14 cellular contexts compared by ENCODE assay signal in the genomic region with DNA sequence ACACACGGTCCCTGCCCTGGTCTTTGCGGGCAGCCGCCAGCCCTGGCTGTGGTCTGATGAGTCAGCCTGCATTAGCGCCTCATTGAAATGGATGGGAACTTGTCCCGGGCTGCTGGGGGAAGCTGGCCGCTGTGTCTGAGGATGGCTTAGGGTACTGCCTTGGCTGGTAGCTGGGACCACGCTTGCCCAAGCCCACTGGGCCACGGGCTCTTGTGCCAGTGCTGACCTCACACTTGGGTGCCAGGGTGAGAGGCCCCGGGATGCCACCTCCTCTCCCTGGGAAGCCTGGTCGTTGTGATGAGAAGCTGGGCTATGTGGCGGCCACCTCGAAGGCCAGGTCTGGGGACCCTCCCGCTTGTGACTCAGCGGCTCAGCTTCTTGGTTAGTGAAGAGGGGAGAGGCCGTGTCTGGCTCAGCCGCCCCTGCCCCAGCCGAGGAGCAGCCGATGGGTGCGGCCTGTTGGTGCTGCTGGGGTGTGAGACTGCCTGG. TPM values are rescaled to one million over a fixed set of nuclear protein-coding genes. Genes with fewer than 3 reads are reported as not detected.
DNase-seq lines count a peak whose midpoint lies in the region; ATAC-seq, FAIRE-seq and TF ChIP-seq lines count a peak whose summit lies in the region.
"Had no signal": no experiment of that assay in that cellular context is flagged by ENCODE, and none has a peak within 500 bp of the region (broad histone marks: within the 10 kb centered on the region; RNA-seq: fewer than 3 reads in every experiment).

No MANE protein-coding gene starts in this region.

- peaks cover 11% of the 10 kb centered on the region; the same call in 1 of the 2 replicates for H3K27me3 Mint-ChIP-seq in HFFc6 (ENCODE audit: insufficient read depth)
- H3K27me3 Mint-ChIP-seq in activated CD4-positive, alpha-beta memory T cell treated with anti-CD3 and anti-CD28 coated beads, Interleukin-2, amount 10 ng/mL, durations not matched to agents 7 days and 5 days = no peaks in the 10 kb centered on the region
- H3K27me3 Mint-ChIP-seq: activated CD4-positive, alpha-beta T cell treated with anti-CD3 and anti-CD28 coated beads, Interleukin-2, amount 10 ng/mL, durations not matched to agents 24 days and 14 days had no signal

- no peaks in the 10 kb centered on the region for H3K36me3 ChIP-seq in SJSA1

- no peak for TF ChIP-seq RAD21 in A549 (conservative IDR thresholded peaks at IDR 0.05 in 1 of 2, IDR thresholded peaks at IDR 0.05 in 1 of 2)

- CTCF ChIA-PET in A549 (lab: Yijun Ruan, JAX) = interaction anchor here (0.8 to 2.1 kb wide), 4 partner anchors 13 to 58 kb away, joined by 3 to 12 read pairs (median 3); no protein-coding TSS in a partner anchor
- CTCF ChIA-PET in activated CD4-positive, alpha-beta memory T cell treated with anti-CD3 and anti-CD28 coated beads, Interleukin-2, amount 10 ng/mL, durations not matched to agents 7 days and 5 days (lab: Charles Lee) = interaction anchor here (1.1 kb wide), 1 partner anchor 808 kb away, joined by 3 read pairs; no protein-coding TSS in a partner anchor

- no peak for TF ChIP-seq EP300 in A549 (IDR thresholded peaks at IDR 0.05)

- peak overlapping the region; percentile 40; the same call in 1 of the 3 replicates for H3K4me2 ChIP-seq in A549
- H3K4me2 ChIP-seq: KMS-11 had no signal

- no peak overlapping the region for H3K27ac Mint-ChIP-seq in HFFc6
- no peak overlapping the region for H3K27ac Mint-ChIP-seq in activated CD4-positive, alpha-beta memory T cell treated with anti-CD3 and anti-CD28 coated beads, Interleukin-2, amount 10 ng/mL, durations not matched to agents 7 days and 5 days
- H3K27ac Mint-ChIP-seq: activated CD4-positive, alpha-beta T cell treated with anti-CD3 and anti-CD28 coated beads, Interleukin-2, amount 10 ng/mL, durations not matched to agents 24 days and 14 days; activated T-helper 1 cell treated with anti-CD3 and anti-CD28 coated beads, Interleukin-12 subunit alpha, Interleukin-12 subunit beta, Interleukin-2, Interleukin-4 antibody, amounts not matched to agents 30 ng/mL and 10 ng/mL and 1 ng/mL, durations not matched to agents 14 hours and 24 hours and 36 hours had no signal

- POLR2A ChIA-PET in A549 (lab: Yijun Ruan, JAX) = no interaction called here
- POLR2A ChIA-PET in activated CD4-positive, alpha-beta memory T cell treated with anti-CD3 and anti-CD28 coated beads, Interleukin-2, amount 10 ng/mL, durations not matched to agents 7 days and 5 days (lab: Charles Lee) = no interaction called here

- H3K36me3 Mint-ChIP-seq in HFFc6 (ENCODE audit: low read depth) = no peaks in the 10 kb centered on the region
- H3K36me3 Mint-ChIP-seq in activated CD4-positive, alpha-beta memory T cell treated with anti-CD3 and anti-CD28 coated beads, Interleukin-2, amount 10 ng/mL, durations not matched to agents 7 days and 5 days (ENCODE audit: low read depth) = no peaks in the 10 kb centered on the region

- TF ChIP-seq POLR2A in A549 (IDR thresholded peaks at IDR 0.05; ENCODE audit: low read length) = no peak

- no peaks in the 10 kb centered on the region for H3K9me3 ChIP-seq in A549
- H3K9me3 ChIP-seq in SJSA1 (replicated peaks) = no peaks in the 10 kb centered on the region
- H3K9me3 ChIP-seq: mucosa of descending colon had no signal

- no peak for FAIRE-seq in A549 (lab: Jason Lieb, UNC)

- WGBS in A549 (ENCODE audit: missing lambda C conversion rate) = 73% methylated on average over 13 of the region's 19 CpGs

- no peak for DNase-seq in A549 (ENCODE audit: low read depth in 1 of 2, low spot score in 1 of 2)
- DNase-seq in HFFc6 = peak; percentile 21
- DNase-seq in SJSA1 (ENCODE audit: low read depth in 1 of 2, low spot score in 2 of 2) = peak; percentile 37 to 70
- DNase-seq in iris pigment epithelial cell (ENCODE audit: low read depth) = peak; percentile 28
- no peak for DNase-seq in activated CD4-positive, alpha-beta T cell treated with anti-CD3 and anti-CD28 coated beads, Interleukin-2, amount 50 U/mL, for 1 hour
- no peak for DNase-seq in activated CD4-positive, alpha-beta memory T cell treated with anti-CD3 and anti-CD28 coated beads, Interleukin-2, amount 10 ng/mL, durations not matched to agents 7 days and 5 days
- DNase-seq in NCI-H187 (lab: John Stamatoyannopoulos, UW) = no peak
- DNase-seq in NCI-H345 treated with DMSO at 0.1 percent for 48 hours (lab: John Stamatoyannopoulos, UW; ENCODE audit: unreplicated experiment) = no peak
- DNase-seq: activated CD4-positive, alpha-beta T cell treated with anti-CD3 and anti-CD28 coated beads, Interleukin-2, amount 10 ng/mL, durations not matched to agents 24 days and 14 days; aorta; mucosa of descending colon; T-helper 2 cell had no signal

- no peak overlapping the region for H3K4me3 Mint-ChIP-seq in HFFc6
- H3K4me3 Mint-ChIP-seq in activated CD4-positive, alpha-beta memory T cell treated with anti-CD3 and anti-CD28 coated beads, Interleukin-2, amount 10 ng/mL, durations not matched to agents 7 days and 5 days = no peak overlapping the region
- H3K4me3 Mint-ChIP-seq: activated CD4-positive, alpha-beta T cell treated with anti-CD3 and anti-CD28 coated beads, Interleukin-2, amount 10 ng/mL, durations not matched to agents 24 days and 14 days; activated T-helper 1 cell treated with anti-CD3 and anti-CD28 coated beads, Interleukin-12 subunit alpha, Interleukin-12 subunit beta, Interleukin-2, Interleukin-4 antibody, amounts not matched to agents 30 ng/mL and 10 ng/mL and 1 ng/mL, durations not matched to agents 14 hours and 24 hours and 36 hours had no signal

- H3K4me1 Mint-ChIP-seq in HFFc6 (ENCODE audit: low read depth) = no peaks in the 10 kb centered on the region
- H3K4me1 Mint-ChIP-seq in activated CD4-positive, alpha-beta memory T cell treated with anti-CD3 and anti-CD28 coated beads, Interleukin-2, amount 10 ng/mL, durations not matched to agents 7 days and 5 days = no peaks in the 10 kb centered on the region
- H3K4me1 Mint-ChIP-seq: activated CD4-positive, alpha-beta T cell treated with anti-CD3 and anti-CD28 coated beads, Interleukin-2, amount 10 ng/mL, durations not matched to agents 24 days and 14 days had no signal

- H3K27me3 ChIP-seq in SJSA1 (replicated peaks) = peaks cover 72% of the 10 kb centered on the region

- no peak overlapping the region for H3K4me3 ChIP-seq in A549
- H3K4me3 ChIP-seq in SJSA1 = no peak overlapping the region
- H3K4me3 ChIP-seq: mucosa of descending colon had no signal

- no peaks in the 10 kb centered on the region for H3K9me3 Mint-ChIP-seq in HFFc6
- H3K9me3 Mint-ChIP-seq in activated CD4-positive, alpha-beta memory T cell treated with anti-CD3 and anti-CD28 coated beads, Interleukin-2, amount 10 ng/mL, durations not matched to agents 7 days and 5 days = no peaks in the 10 kb centered on the region
- H3K9me3 Mint-ChIP-seq: activated CD4-positive, alpha-beta T cell treated with anti-CD3 and anti-CD28 coated beads, Interleukin-2, amount 10 ng/mL, durations not matched to agents 24 days and 14 days; activated T-helper 1 cell treated with anti-CD3 and anti-CD28 coated beads, Interleukin-12 subunit alpha, Interleukin-12 subunit beta, Interleukin-2, Interleukin-4 antibody, amounts not matched to agents 30 ng/mL and 10 ng/mL and 1 ng/mL, durations not matched to agents 14 hours and 24 hours and 36 hours had no signal

- ATAC-seq in A549 = peak; percentile 11 to 71; a peak in 3 of 6 replicates
- ATAC-seq: mucosa of descending colon had no signal

- TF ChIP-seq CTCF in A549 (IDR thresholded peaks at IDR 0.05) = no peak
- TF ChIP-seq CTCF in HFFc6 (IDR thresholded peaks at IDR 0.05) = no peak

- H3K27ac ChIP-seq in A549 (peak overlapping the region in 1 of 2 experiments; percentile 72; a peak in 4 of 6 replicates), SJSA1 (no peak overlapping the region)
- H3K27ac ChIP-seq: KMS-11 had no signal

- H3K4me1 ChIP-seq in A549 (peaks cover 28% of the 10 kb centered on the region), SJSA1 (replicated peaks) (peaks cover 10% of the 10 kb centered on the region)

TF ChIP-seq in A549, 52 proteins besides CTCF, POLR2A, EP300 and RAD21:
- TF ChIP-seq EHF (CRISPR knock-in tag; IDR thresholded peaks at IDR 0.05) = no peak
- no peak for TF ChIP-seq FOSL2 (IDR thresholded peaks at IDR 0.05)
- peak; percentile 29; the same call in 1 of the 2 replicates for TF ChIP-seq FOSL2 (CRISPR knock-in tag; IDR thresholded peaks at IDR 0.05)

RNA-seq across cellular contexts. Expression of a gene that starts 10.7 kb away (rescaled TPM):
- polyA plus RNA-seq in A549 (2011; rRNA removed) (7.2 and 8.6 TPM in 2 replicates), A549 (2017; fragmentation: RNase III; extraction: RNeasy Plus Mini Kit Qiagen cat#74134 plus additional on column Dnase treatment) (11.7 to 15.8 TPM (median 14.1 TPM) in 3 replicates)
- polyA plus RNA-seq in A549 (2012; cell fraction: cytosol; rRNA removed) = 11.7 and 18.5 TPM in 2 replicates
- polyA plus RNA-seq in A549 (2012; cell fraction: nucleus; rRNA removed) = 41.3 and 56.9 TPM in 2 replicates
- 14.1 and 17.6 TPM in 2 replicates for polyA minus RNA-seq in A549 (2011; rRNA and poly(A)+ RNA removed)
- total RNA-seq in HFFc6 (2021; fragmentation: NEBNext Ultra II Directional; extraction: Animal tissue kit (Norgen Biotek cat#: 25700)) = under 1 TPM in 2 of 6 experiments, not detected in 4; 0.03 to 0.05 TPM
- total RNA-seq in SJSA1 (2014; rRNA removed; shearing (Covaris generic)) = not detected in 2 replicates
- total RNA-seq in activated CD4-positive, alpha-beta memory T cell treated with anti-CD3 and anti-CD28 coated beads, Interleukin-2, amount 10 ng/mL, durations not matched to agents 7 days and 5 days = under 1 TPM; 0.58 to 0.83 TPM

Comparison
In these comparisons a context has a peak if more than half of its experiments do, and no peak if none do; other contexts are left out.
1. DNase-seq: peak in HFFc6 (single experiment), SJSA1 (2 of 2) and iris pigment epithelial cell (single experiment); none in A549 (0 of 2), activated CD4-positive, alpha-beta T cell treated with anti-CD3 and anti-CD28 coated beads, Interleukin-2, amount 50 U/mL, for 1 hour (single experiment), activated CD4-positive, alpha-beta memory T cell treated with anti-CD3 and anti-CD28 coated beads, Interleukin-2, amount 10 ng/mL, durations not matched to agents 7 days and 5 days (single experiment), NCI-H187 (0 of 2) and NCI-H345 treated with DMSO at 0.1 percent for 48 hours (single experiment).